Comparison of ENCODE assay signal across 16 cellular contexts in the genomic region with DNA sequence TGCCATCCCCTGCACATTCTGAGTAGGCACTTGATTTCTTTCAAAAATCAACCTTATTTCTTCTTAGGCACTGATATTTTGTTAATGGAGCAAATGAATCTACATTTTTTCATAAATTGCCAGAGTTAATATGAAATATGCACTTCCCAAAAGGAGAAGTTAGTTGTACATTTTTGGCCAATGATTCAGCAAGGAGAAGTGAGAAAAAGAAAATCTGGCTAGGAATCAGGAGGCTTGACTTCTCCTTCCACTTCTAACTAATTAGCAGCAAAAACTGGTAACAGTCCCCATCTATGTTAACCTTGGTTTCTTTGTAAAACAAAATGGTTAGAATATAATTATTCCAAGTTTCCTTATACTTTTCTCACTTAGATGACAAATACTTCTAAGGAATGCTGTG. TPM values are rescaled to one million over a fixed set of nuclear protein-coding genes. Genes with fewer than 3 reads are reported as not detected.
DNase-seq lines count a peak whose midpoint lies in the region; ATAC-seq and TF ChIP-seq lines count a peak whose summit lies in the region.
"Had no signal": no experiment of that assay in that cellular context is flagged by ENCODE, and none has a peak within 500 bp of the region (broad histone marks: within the 10 kb centered on the region; RNA-seq: fewer than 3 reads in every experiment).

No MANE protein-coding gene starts in this region.

- intact Hi-C loops in posterior vena cava (cut with DNase I), result no loop called here

- no peak overlapping the region for H3K27ac ChIP-seq in lung (ENCODE audit: low read depth in 1 of 2, low read length in 1 of 2)
- H3K27ac ChIP-seq: KMS-11 had no signal

- peaks cover 0 to 7% of the 10 kb centered on the region in 2 donors for H3K27me3 Mint-ChIP-seq in effector memory CD8-positive, alpha-beta T cell
- H3K27me3 Mint-ChIP-seq: CD4-positive, alpha-beta T cell had no signal

- H3K4me1 Mint-ChIP-seq in effector memory CD8-positive, alpha-beta T cell (ENCODE audit: low read depth in 2 of 2), result no peaks in the 10 kb centered on the region

- H3K4me1 ChIP-seq in lung (ENCODE audit: control insufficient read depth in 2 of 2, insufficient read depth in 2 of 2, low read length in 2 of 2), result no peaks in the 10 kb centered on the region
- H3K4me1 ChIP-seq: HAP-1 had no signal

- no peaks in the 10 kb centered on the region for H3K36me3 Mint-ChIP-seq in effector memory CD8-positive, alpha-beta T cell (ENCODE audit: insufficient read depth)
- H3K36me3 Mint-ChIP-seq: type B pancreatic cell had no signal

- no peak overlapping the region for H3K4me3 Mint-ChIP-seq in effector memory CD8-positive, alpha-beta T cell
- H3K4me3 Mint-ChIP-seq: CD4-positive, alpha-beta T cell; type B pancreatic cell had no signal

- no peak overlapping the region for H3K4me3 ChIP-seq in cardiac fibroblast (replicated peaks in 1 of 2; ENCODE audit: low read depth in 2 of 2, low read length in 2 of 2)
- no peak overlapping the region for H3K4me3 ChIP-seq in lung
- H3K4me3 ChIP-seq: HAP-1 had no signal

- H3K36me3 ChIP-seq in lung (ENCODE audit: control insufficient read depth in 2 of 2, insufficient read depth in 2 of 2, low read length in 2 of 2), result no peaks in the 10 kb centered on the region
- H3K36me3 ChIP-seq: HAP-1 had no signal

- peaks cover 0 to 2% of the 10 kb centered on the region in 2 donors for H3K9me3 Mint-ChIP-seq in effector memory CD8-positive, alpha-beta T cell
- H3K9me3 Mint-ChIP-seq: activated T-helper 2 cell treated with anti-CD3 and anti-CD28 coated beads, Interferon-gamma antibody, Interleukin-2, Interleukin-4, amounts not matched to agents 10 μg/mL and 5 μg/mL and 100 μg/mL, durations not matched to agents 14 hours and 24 hours and 36 hours; CD4-positive, alpha-beta T cell; type B pancreatic cell had no signal

- H3K27ac Mint-ChIP-seq in effector memory CD8-positive, alpha-beta T cell, result no peak overlapping the region
- H3K27ac Mint-ChIP-seq: activated T-helper 2 cell treated with anti-CD3 and anti-CD28 coated beads, Interferon-gamma antibody, Interleukin-2, Interleukin-4, amounts not matched to agents 10 μg/mL and 5 μg/mL and 100 μg/mL, durations not matched to agents 14 hours and 24 hours and 36 hours; CD4-positive, alpha-beta T cell; type B pancreatic cell had no signal

- peak; percentile 88 for DNase-seq in CD1c-positive myeloid dendritic cell (ENCODE audit: extremely low spot score)
- DNase-seq in MV-4-11 (lab: John Stamatoyannopoulos, UW), result peak; percentile 82
- DNase-seq in cardiac fibroblast (ENCODE audit: low read depth in 2 of 2), result peak; percentile 61 to 62
- no peak for DNase-seq in lung (ENCODE audit: low spot score)
- no peak for DNase-seq in posterior vena cava (ENCODE audit: low spot score)
- DNase-seq in effector memory CD8-positive, alpha-beta T cell, result no peak
- no peak for DNase-seq in stimulated activated naive CD4-positive, alpha-beta T cell (lab: John Stamatoyannopoulos, UW)
- DNase-seq: CD4-positive, alpha-beta T cell; midbrain had no signal

- no peaks in the 10 kb centered on the region for H3K9me3 ChIP-seq in lung (ENCODE audit: control insufficient read depth in 2 of 2, insufficient read depth in 1 of 2, low read length in 1 of 2)
- H3K9me3 ChIP-seq: HAP-1 had no signal

- H3K27me3 ChIP-seq in lung (ENCODE audit: control insufficient read depth, insufficient read depth), result no peaks in the 10 kb centered on the region

- ATAC-seq in lung (ENCODE audit: insufficient read depth, low FRiP score) (peak; percentile 27), GM21447 (IDR thresholded peaks at IDR 0.05; ENCODE audit: unreplicated experiment) (no peak)
- ATAC-seq in effector memory CD8-positive, alpha-beta T cell (replicated peaks), result no peak
- ATAC-seq: activated CD4-positive, CD25-positive, alpha-beta regulatory T cell treated with anti-CD3 and anti-CD28 coated beads, Interleukin-2, amount 50 U/mL, for 24 hours; sciatic nerve had no signal

- TF ChIP-seq CTCF in cardiac fibroblast (IDR thresholded peaks at IDR 0.05; ENCODE audit: low read depth, low read length) (no peak), lung (IDR thresholded peaks at IDR 0.05; ENCODE audit: control extremely low read depth, extremely low read depth) (no peak)

RNA-seq across cellular contexts. Expression of a gene that starts 7.0 kb away (rescaled TPM):
- 10 to 100 TPM; 44.5 to 46.9 TPM for total RNA-seq in lung
- 10 to 100 TPM in 1 of 2 donors, 1 to 10 TPM in 1; 5.4 to 40.3 TPM for polyA plus RNA-seq in lung
- 10 to 100 TPM; 48.5 to 61.5 TPM for total RNA-seq in posterior vena cava

Comparison
In these comparisons a context has a peak if more than half of its experiments do, and no peak if none do; other contexts are left out.
1. DNase-seq: peak in CD1c-positive myeloid dendritic cell (single experiment), MV-4-11 (single experiment) and cardiac fibroblast (2 of 2); none in lung (single experiment), posterior vena cava (single experiment), effector memory CD8-positive, alpha-beta T cell (0 of 3) and stimulated activated naive CD4-positive, alpha-beta T cell (0 of 6).